ENCODE assay signal across 9 cellular contexts in the genomic region with DNA sequence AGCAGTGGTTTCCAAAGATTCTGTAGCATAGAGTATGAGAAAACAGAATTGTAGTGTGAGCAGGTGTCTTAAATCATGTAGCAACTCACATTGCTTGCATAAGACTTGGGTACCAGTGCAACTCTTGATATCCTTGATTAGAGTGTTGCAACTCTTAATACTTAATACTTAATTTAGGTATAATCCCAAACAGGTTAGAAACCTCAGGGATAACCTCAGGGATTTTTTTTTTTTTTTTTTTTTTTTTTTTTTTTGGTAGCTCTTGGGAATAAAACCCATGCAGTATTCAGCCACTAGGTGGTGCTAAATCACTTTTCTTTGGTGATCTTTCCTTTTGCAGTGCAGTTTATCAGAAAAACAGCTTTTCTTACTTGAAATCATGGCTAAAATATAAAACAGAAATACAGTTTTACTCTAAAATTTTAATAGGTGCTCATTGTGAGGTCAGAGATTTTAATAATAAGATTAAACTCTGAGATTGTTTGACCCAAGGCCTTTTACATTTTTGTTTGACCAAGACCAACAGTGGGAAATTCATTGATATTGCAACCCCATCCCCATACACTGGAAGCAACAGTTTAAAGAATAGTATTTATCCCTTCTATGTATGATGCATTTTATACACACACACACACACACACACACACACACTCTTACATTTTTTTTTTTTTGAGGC. TPM values are rescaled to one million over a fixed set of nuclear protein-coding genes. Genes with fewer than 3 reads are reported as not detected.
DNase-seq lines count a peak whose midpoint lies in the region; ATAC-seq and TF ChIP-seq lines count a peak whose summit lies in the region.
"Had no signal": no experiment of that assay in that cellular context is flagged by ENCODE, and none has a peak within 500 bp of the region (broad histone marks: within the 10 kb centered on the region; RNA-seq: fewer than 3 reads in every experiment).

No MANE protein-coding gene starts in this region.

- H3K27ac Mint-ChIP-seq in central memory CD8-positive, alpha-beta T cell (ENCODE audit: low read depth), result no peak overlapping the region

- TF ChIP-seq CTCF in right lobe of liver (IDR thresholded peaks at IDR 0.05), result peak; percentile 38 to 75 (median 70)
- peak; percentile 26 to 47 (median 32) for TF ChIP-seq CTCF in vagina (IDR thresholded peaks at IDR 0.05)

- H3K9me3 ChIP-seq in right lobe of liver (no peaks in the 10 kb centered on the region), vagina (no peaks in the 10 kb centered on the region)

- peak; percentile 48 for ATAC-seq in central memory CD8-positive, alpha-beta T cell (replicated peaks; ENCODE audit: extremely low read depth, poor library complexity, severe bottlenecking)
- peak in 3 of 4 donors; percentile 44 to 64 (median 60) for ATAC-seq in right lobe of liver
- no peak for ATAC-seq in HG02610 (IDR thresholded peaks at IDR 0.05; ENCODE audit: unreplicated experiment)

- H3K36me3 Mint-ChIP-seq in central memory CD8-positive, alpha-beta T cell (ENCODE audit: insufficient read depth), result peaks cover 52% of the 10 kb centered on the region

- H3K4me3 Mint-ChIP-seq in central memory CD8-positive, alpha-beta T cell, result no peak overlapping the region
- H3K4me3 Mint-ChIP-seq: activated naive CD8-positive, alpha-beta T cell treated with anti-CD3 and anti-CD28 coated beads, Interleukin-2, amount 10 ng/mL, durations not matched to agents 7 days and 5 days had no signal

- H3K27me3 ChIP-seq in right lobe of liver (no peaks in the 10 kb centered on the region), vagina (no peaks in the 10 kb centered on the region)

- DNase-seq in SIG-M5 treated with dmso at 0.1 percent for 504 hours (lab: John Stamatoyannopoulos, UW; ENCODE audit: unreplicated experiment) (peak; percentile 55), SIG-M5 (lab: John Stamatoyannopoulos, UW) (no peak), HT1080 (ENCODE audit: low read depth) (peak; percentile 38), OCI-M1 (lab: John Stamatoyannopoulos, UW) (peak; percentile 81), right lobe of liver (no peak), vagina (ENCODE audit: extremely low spot score in 2 of 2) (no peak)
- no peak for DNase-seq in central memory CD8-positive, alpha-beta T cell (ENCODE audit: low spot score in 2 of 2)
- DNase-seq: activated naive CD8-positive, alpha-beta T cell treated with anti-CD3 and anti-CD28 coated beads, Interleukin-2, amount 10 ng/mL, durations not matched to agents 7 days and 5 days had no signal

- H3K27me3 Mint-ChIP-seq in central memory CD8-positive, alpha-beta T cell, result no peaks in the 10 kb centered on the region
- H3K27me3 Mint-ChIP-seq: activated naive CD8-positive, alpha-beta T cell treated with anti-CD3 and anti-CD28 coated beads, Interleukin-2, amount 10 ng/mL, durations not matched to agents 7 days and 5 days had no signal

- H3K36me3 ChIP-seq in right lobe of liver, result peaks cover 0 to 76% (median 39%) of the 10 kb centered on the region in 4 donors
- H3K36me3 ChIP-seq in vagina, result peaks cover 0 to 88% of the 10 kb centered on the region in 2 donors

- no peaks in the 10 kb centered on the region for H3K4me1 Mint-ChIP-seq in central memory CD8-positive, alpha-beta T cell
- H3K4me1 Mint-ChIP-seq: activated naive CD8-positive, alpha-beta T cell treated with anti-CD3 and anti-CD28 coated beads, Interleukin-2, amount 10 ng/mL, durations not matched to agents 7 days and 5 days had no signal

- no peaks in the 10 kb centered on the region for H3K4me1 ChIP-seq in right lobe of liver
- no peaks in the 10 kb centered on the region for H3K4me1 ChIP-seq in vagina

- H3K27ac ChIP-seq in right lobe of liver (no peak overlapping the region), vagina (no peak overlapping the region)

- TF ChIP-seq POLR2A in right lobe of liver (IDR thresholded peaks at IDR 0.05), result no peak
- TF ChIP-seq POLR2A in vagina (IDR thresholded peaks at IDR 0.05), result no peak

- H3K9me3 Mint-ChIP-seq in central memory CD8-positive, alpha-beta T cell, result no peaks in the 10 kb centered on the region
- H3K9me3 Mint-ChIP-seq: activated naive CD8-positive, alpha-beta T cell treated with anti-CD3 and anti-CD28 coated beads, Interleukin-2, amount 10 ng/mL, durations not matched to agents 7 days and 5 days had no signal

- intact Hi-C loops in right lobe of liver (cut with DNase I), result no loop called here
- intact Hi-C loops in vagina (cut with DNase I), result loop anchor here (10.0 kb wide), 1 partner anchor 412 kb away; no protein-coding TSS in a partner anchor

- H3K4me3 ChIP-seq in right lobe of liver (no peak overlapping the region), vagina (no peak overlapping the region)

RNA-seq across cellular contexts. Expression of a gene that starts 55.3 kb away (rescaled TPM):
- 17.3 and 26.2 TPM in 2 replicates for total RNA-seq in HT1080 (2014; rRNA removed; shearing (Covaris generic))
- 10.4 and 14.0 TPM in 2 replicates for polyA plus RNA-seq in HT1080 (2015; cell fraction: cytosol; rRNA removed)
- 59.8 and 66.1 TPM in 2 replicates for polyA plus RNA-seq in HT1080 (2015; cell fraction: nucleus; rRNA removed)
- 10 to 100 TPM; 29.3 to 54.7 (median 34.1) TPM for total RNA-seq in right lobe of liver
- 23.6 TPM for total RNA-seq in vagina

Comparison
In these comparisons a context has a peak if more than half of its experiments do, and no peak if none do; other contexts are left out.
1. DNase-seq: peak in SIG-M5 treated with dmso at 0.1 percent for 504 hours (single experiment), HT1080 (single experiment) and OCI-M1 (single experiment); none in SIG-M5 (single experiment), central memory CD8-positive, alpha-beta T cell (0 of 2), right lobe of liver (0 of 3) and vagina (0 of 2).